ENCODE assay signal across 1 cellular context in genomic region chr16:28321700-28322411, GRCh38.
TF ChIP-seq lines count a peak whose summit lies in the region.

No MANE protein-coding gene starts in this region.

TF ChIP-seq in HepG2, 621 proteins besides CTCF, POLR2A, EP300 and RAD21 (continued from another document):
- no peak for TF ChIP-seq ZBTB26 (CRISPR knock-in tag; IDR thresholded peaks at IDR 0.05; ENCODE audit: borderline replicate concordance)
- TF ChIP-seq MXD3 (CRISPR knock-in tag; IDR thresholded peaks at IDR 0.05), result 0 out of 2 replicates have a peak, but pooled peaks have one; percentile 28
- TF ChIP-seq MBNL3 (CRISPR knock-in tag; conservative IDR thresholded peaks at IDR 0.05), result no peak
